Comparison of ENCODE assay signal across 8 cellular contexts in genomic region chr6:42726485-42727083, GRCh38. TPM values are rescaled to one million over a fixed set of nuclear protein-coding genes. Genes with fewer than 3 reads are reported as not detected.
A peak's percentile ranks its signal among the peaks of the same experiment; 100 is the strongest.
DNase-seq lines count a peak whose midpoint lies in the region; ATAC-seq and TF ChIP-seq lines count a peak whose summit lies in the region.

No MANE protein-coding gene starts in this region.

- no peak overlapping the region for H3K4me2 ChIP-seq in GM23338

- H3K4me3 ChIP-seq in GM23338 (no peak overlapping the region), SK-N-MC (peak overlapping the region; percentile 56), ovary (peak overlapping the region; percentile 43), thymus (ENCODE audit: low read length) (peak overlapping the region; percentile 76)

- H3F3A ChIP-seq in GM23338 (replicated peaks; ENCODE audit: low read depth): no peaks in the 10 kb centered on the region

- H3K4me1 Mint-ChIP-seq in GM23338: peaks cover 4% of the 10 kb centered on the region
- H3K4me1 Mint-ChIP-seq in activated naive CD4-positive, alpha-beta T cell treated with anti-CD3 and anti-CD28 coated beads, Interleukin-2, amount 50 U/mL, for 24 hours: peaks cover 23% of the 10 kb centered on the region
- no peaks in the 10 kb centered on the region for H3K4me1 Mint-ChIP-seq in glutamatergic neuron (ENCODE audit: low read depth, unreplicated experiment)

- H3K27ac ChIP-seq in GM23338 (ENCODE audit: low read depth): no peak overlapping the region
- peak overlapping the region; percentile 86 for H3K27ac ChIP-seq in SK-N-MC
- peak overlapping the region; percentile 26 to 85 for H3K27ac ChIP-seq in ovary
- H3K27ac ChIP-seq in thymus (ENCODE audit: low read depth): peak overlapping the region; percentile 76

- peak overlapping the region; percentile 6; the same call in 1 of the 2 replicates for H2AFZ ChIP-seq in GM23338

- H3K4me3 Mint-ChIP-seq in GM23338: no peak overlapping the region; the same call in 2 of the 3 replicates
- peak overlapping the region; percentile 92 for H3K4me3 Mint-ChIP-seq in activated naive CD4-positive, alpha-beta T cell treated with anti-CD3 and anti-CD28 coated beads, Interleukin-2, amount 50 U/mL, for 24 hours
- no peak overlapping the region for H3K4me3 Mint-ChIP-seq in glutamatergic neuron (ENCODE audit: unreplicated experiment)

- no peaks in the 10 kb centered on the region for H4K20me1 ChIP-seq in GM23338 (replicated peaks; ENCODE audit: insufficient read depth)

- peak overlapping the region; percentile 53 for H3K9ac ChIP-seq in SK-N-MC (ENCODE audit: insufficient read length)

- H3K27me3 ChIP-seq in GM23338 (ENCODE audit: insufficient read depth) (no peaks in the 10 kb centered on the region), ovary (no peaks in the 10 kb centered on the region), thymus (ENCODE audit: control insufficient read depth, insufficient read depth) (no peaks in the 10 kb centered on the region)

- TF ChIP-seq POLR2A in ovary (IDR thresholded peaks at IDR 0.05): no peak

- intact Hi-C loops in ovary (cut with DNase I): loop anchor here in 3 of 4 donors (5.0 to 10.0 kb wide), 4 partner anchors 59 to 151 kb away; partner anchors contain the start of gene RPL7L1 (in 2 of the 3)

- H3K27ac Mint-ChIP-seq in GM23338 (peak overlapping the region; percentile 18; the same call in 1 of the 2 replicates), glutamatergic neuron (ENCODE audit: unreplicated experiment) (no peak overlapping the region)
- H3K27ac Mint-ChIP-seq in activated naive CD4-positive, alpha-beta T cell treated with anti-CD3 and anti-CD28 coated beads, Interleukin-2, amount 50 U/mL, for 24 hours: peak overlapping the region; percentile 98

- H3K36me3 ChIP-seq in GM23338 (ENCODE audit: insufficient read depth): no peaks in the 10 kb centered on the region
- H3K36me3 ChIP-seq in SK-N-MC (ENCODE audit: insufficient read depth, low read length): no peaks in the 10 kb centered on the region
- no peaks in the 10 kb centered on the region for H3K36me3 ChIP-seq in ovary
- H3K36me3 ChIP-seq in thymus (ENCODE audit: control insufficient read depth, insufficient read depth): no peaks in the 10 kb centered on the region

- TF ChIP-seq EP300 in ovary (IDR thresholded peaks at IDR 0.05): no peak

- peak; percentile 94 for ATAC-seq in GM23338

- no peaks in the 10 kb centered on the region for H3K36me3 Mint-ChIP-seq in GM23338 (ENCODE audit: low read depth)
- H3K36me3 Mint-ChIP-seq in activated naive CD4-positive, alpha-beta T cell treated with anti-CD3 and anti-CD28 coated beads, Interleukin-2, amount 50 U/mL, for 24 hours: no peaks in the 10 kb centered on the region
- no peaks in the 10 kb centered on the region for H3K36me3 Mint-ChIP-seq in glutamatergic neuron (ENCODE audit: unreplicated experiment)

- H3K79me2 ChIP-seq in GM23338 (replicated peaks; ENCODE audit: insufficient read depth): no peaks in the 10 kb centered on the region

- H3K9me3 Mint-ChIP-seq in GM23338: no peaks in the 10 kb centered on the region
- no peaks in the 10 kb centered on the region for H3K9me3 Mint-ChIP-seq in activated naive CD4-positive, alpha-beta T cell treated with anti-CD3 and anti-CD28 coated beads, Interleukin-2, amount 50 U/mL, for 24 hours
- no peaks in the 10 kb centered on the region for H3K9me3 Mint-ChIP-seq in glutamatergic neuron (ENCODE audit: unreplicated experiment)

- DNase-seq in DMS153 (lab: John Stamatoyannopoulos, UW) (peak; percentile 76), GM23338 (ENCODE audit: low spot score) (peak; percentile 95), NAMALWA (ENCODE audit: low spot score) (peak; percentile 93), SK-N-MC (ENCODE audit: low read depth, low spot score) (no peak), glutamatergic neuron (peak; percentile 49), ovary (peak; percentile 65 to 87 (median 81))

- H3K9me3 ChIP-seq in SK-N-MC (ENCODE audit: low read depth, low read length): no peaks in the 10 kb centered on the region
- H3K9me3 ChIP-seq in ovary: no peaks in the 10 kb centered on the region
- no peaks in the 10 kb centered on the region for H3K9me3 ChIP-seq in thymus (ENCODE audit: control insufficient read depth)

- H3K27me3 Mint-ChIP-seq in GM23338 (ENCODE audit: insufficient read depth, low read depth, poor library complexity) (peaks cover 13% of the 10 kb centered on the region), glutamatergic neuron (ENCODE audit: unreplicated experiment) (peaks cover 4% of the 10 kb centered on the region)
- H3K27me3 Mint-ChIP-seq in activated naive CD4-positive, alpha-beta T cell treated with anti-CD3 and anti-CD28 coated beads, Interleukin-2, amount 50 U/mL, for 24 hours: no peaks in the 10 kb centered on the region

- peak; percentile 92 to 97 for TF ChIP-seq CTCF in GM23338 (conservative IDR thresholded peaks at IDR 0.05; ENCODE audit: low read depth in 2 of 2)
- peak; percentile 86 for TF ChIP-seq CTCF in glutamatergic neuron (IDR thresholded peaks at IDR 0.05; ENCODE audit: partially characterized antibody, unreplicated experiment)
- peak; percentile 90 to 94 (median 93) for TF ChIP-seq CTCF in ovary (IDR thresholded peaks at IDR 0.05)

- H3K4me1 ChIP-seq in GM23338 (ENCODE audit: insufficient read depth) (no peaks in the 10 kb centered on the region), ovary (ENCODE audit: insufficient read depth) (peaks cover 5% of the 10 kb centered on the region), thymus (ENCODE audit: control insufficient read depth, insufficient read depth, low read length) (peaks cover 2% of the 10 kb centered on the region)

- WGBS in ovary, 3 donors: 1% methylated on average over 14 of the region's 14 CpGs
- WGBS in thymus: under 1% methylated on average over 14 of the region's 14 CpGs

- no peaks in the 10 kb centered on the region for H3K9me2 ChIP-seq in GM23338 (ENCODE audit: insufficient read depth)

TF ChIP-seq in GM23338, 12 proteins besides CTCF, POLR2A, EP300 and RAD21:
- 0 out of 2 replicates have a peak, but pooled peaks have one; percentile 8 for TF ChIP-seq CREB1 (CRISPR knock-in tag; IDR thresholded peaks at IDR 0.05; ENCODE audit: low read depth)
- no peak for TF ChIP-seq JUNB (IDR thresholded peaks at IDR 0.05; ENCODE audit: unreplicated experiment)

RNA-seq across cellular contexts. Expression of gene PRPH2, which starts 4.2 kb away (rescaled TPM):
- 0.52 and 0.89 TPM in 2 replicates for total RNA-seq in GM23338 (2014; rRNA removed; shearing (Covaris generic))
- 0.21 and 0.50 TPM in 2 replicates for polyA plus RNA-seq in GM23338 (2016; fragmentation: Nextera tagmentation; extraction: Ambion mirVana)
- not detected for total RNA-seq in glutamatergic neuron (ENCODE audit: unreplicated experiment)
- total RNA-seq in ovary: 1 to 10 TPM in 5 of 7 donors, under 1 TPM in 2; 0.80 to 6.8 (median 4.2) TPM
- polyA plus RNA-seq in ovary: 1 to 10 TPM; 2.0 to 2.8 TPM
- polyA plus RNA-seq in thymus: 0.39 TPM

RNA-seq across cellular contexts. Expression of gene TBCC, which starts 19.3 kb away (rescaled TPM):
- total RNA-seq in GM23338 (2014; rRNA removed; shearing (Covaris generic)): 45.0 and 59.5 TPM in 2 replicates
- 45.3 and 48.3 TPM in 2 replicates for polyA plus RNA-seq in GM23338 (2016; fragmentation: Nextera tagmentation; extraction: Ambion mirVana)
- total RNA-seq in glutamatergic neuron (ENCODE audit: unreplicated experiment): 35.2 TPM
- 10 to 100 TPM; 15.2 to 18.7 (median 16.7) TPM for total RNA-seq in ovary
- 10 to 100 TPM; 14.1 to 15.4 TPM for polyA plus RNA-seq in ovary
- 64.5 TPM for polyA plus RNA-seq in thymus

RNA-seq across cellular contexts. Expression of gene BICRAL, which starts 55.3 kb away (rescaled TPM):
- 11.0 and 11.7 TPM in 2 replicates for total RNA-seq in GM23338 (2014; rRNA removed; shearing (Covaris generic))
- polyA plus RNA-seq in GM23338 (2016; fragmentation: Nextera tagmentation; extraction: Ambion mirVana) (3.4 and 3.6 TPM in 2 replicates), ovary (10 to 100 TPM; 10.5 to 24.9 TPM), thymus (6.7 TPM)
- total RNA-seq in glutamatergic neuron (ENCODE audit: unreplicated experiment) (11.0 TPM), ovary (10 to 100 TPM; 13.3 to 27.1 (median 25.4) TPM)
